ENCODE assay signal across 28 cellular contexts in genomic region chr1:9246215-9246614, GRCh38.
"Had no signal": no experiment of that assay in that cellular context is flagged by ENCODE, and none has a peak within 500 bp of the region (broad histone marks: within the 10 kb centered on the region; RNA-seq: fewer than 3 reads in every experiment).

No MANE protein-coding gene starts in this region.

- H3K36me3 ChIP-seq: breast epithelium, SJCRH30 had no signal

- H3K36me3 Mint-ChIP-seq: activated naive CD8-positive, alpha-beta T cell had no signal

- H3K27me3 ChIP-seq: breast epithelium, SJCRH30 had no signal

- H3K9me3 ChIP-seq: breast epithelium, SJCRH30, SK-N-SH had no signal

- H3K4me3 ChIP-seq: breast epithelium, K562, SJCRH30 had no signal

- H3K27ac Mint-ChIP-seq: activated CD8-positive, alpha-beta T cell treated with anti-CD3 and anti-CD28 coated beads, Interleukin-2, amount 10 ng/mL, durations not matched to agents 7 days and 5 days; activated naive CD4-positive, alpha-beta T cell treated with anti-CD3 and anti-CD28 coated beads for 36 hours; activated naive CD8-positive, alpha-beta T cell; activated T-cell treated with anti-CD3 and anti-CD28 coated beads, Interleukin-2, amount 50 U/mL, for 24 hours; activated T-helper 17 cell treated with anti-CD3 and anti-CD28 coated beads, Interleukin-2, amount 50 U/mL, for 72 hours had no signal

- DNase-seq: activated CD4-positive, alpha-beta T cell treated with anti-CD3 and anti-CD28 coated beads for 4 hours; activated CD4-positive, alpha-beta T cell treated with anti-CD3 and anti-CD28 coated beads, Interleukin-2, amount 50 U/mL, for 4 hours; activated CD8-positive, alpha-beta T cell treated with anti-CD3 and anti-CD28 coated beads, Interleukin-2, amount 10 ng/mL, durations not matched to agents 7 days and 5 days; activated gamma-delta T cell; activated naive CD4-positive, alpha-beta T cell treated with anti-CD3 and anti-CD28 coated beads for 36 hours; activated T-cell treated with anti-CD3 and anti-CD28 coated beads, Interleukin-2, amount 50 U/mL, for 24 hours; caudate nucleus; Karpas-422; NCI-H1105 treated with DMSO at 0.1 percent for 48 hours; NCI-H1436 treated with DMSO at 0.1 percent for 48 hours; NCI-H187; NCI-H2081; NCI-H510A treated with DMSO at 0.1 percent for 48 hours; NCI-H69; NK-92 treated with Interleukin-12 subunit alpha and Interleukin-12 subunit beta, amount 100 ng/mL, for 24 hours; OCI-M1; Right ventricle myocardium superior; RPMI8226; SJCRH30; SK-N-SH; SW 1271; T1000; WERI-Rb-1 had no signal

- H3K4me3 Mint-ChIP-seq: activated CD8-positive, alpha-beta T cell treated with anti-CD3 and anti-CD28 coated beads, Interleukin-2, amount 10 ng/mL, durations not matched to agents 7 days and 5 days; activated naive CD4-positive, alpha-beta T cell treated with anti-CD3 and anti-CD28 coated beads for 36 hours; activated naive CD8-positive, alpha-beta T cell; activated T-cell treated with anti-CD3 and anti-CD28 coated beads, Interleukin-2, amount 50 U/mL, for 24 hours; activated T-helper 17 cell treated with anti-CD3 and anti-CD28 coated beads, Interleukin-2, amount 50 U/mL, for 72 hours had no signal

- ATAC-seq: activated CD8-positive, alpha-beta T cell treated with anti-CD3 and anti-CD28 coated beads, Interleukin-2, amount 10 ng/mL, durations not matched to agents 7 days and 5 days; activated T-helper 17 cell treated with anti-CD3 and anti-CD28 coated beads, Interleukin-2, amount 50 U/mL, for 72 hours; K562; Panc1 had no signal

- H3K27ac ChIP-seq: SJCRH30 had no signal

- H3K27me3 Mint-ChIP-seq: activated naive CD8-positive, alpha-beta T cell; activated T-cell treated with anti-CD3 and anti-CD28 coated beads, Interleukin-2, amount 50 U/mL, for 24 hours; activated T-helper 17 cell treated with anti-CD3 and anti-CD28 coated beads, Interleukin-2, amount 50 U/mL, for 72 hours had no signal
